18 cellular contexts compared by ENCODE assay signal in the genomic region with DNA sequence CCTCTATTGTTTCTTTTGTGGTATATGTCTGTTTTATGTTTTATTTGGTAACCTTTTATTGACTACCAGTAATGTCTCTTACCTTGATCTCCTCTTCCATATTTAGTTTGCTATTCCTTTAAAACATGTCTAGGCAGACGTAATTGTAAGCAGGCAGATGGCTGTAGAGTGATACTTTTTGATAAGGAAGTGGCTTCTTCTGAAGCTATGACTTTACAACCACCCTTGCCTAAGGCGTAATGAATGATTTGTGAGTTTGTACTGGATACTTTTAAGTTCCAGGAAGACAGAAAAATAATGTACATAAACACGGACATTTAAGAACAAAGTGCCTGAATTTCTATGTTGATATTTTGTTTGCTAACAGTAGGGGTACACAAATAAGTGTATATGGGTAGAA.
"Had no signal": no experiment of that assay in that cellular context is flagged by ENCODE, and none has a peak within 500 bp of the region (broad histone marks: within the 10 kb centered on the region; RNA-seq: fewer than 3 reads in every experiment).

No MANE protein-coding gene starts in this region.

- H3K27ac Mint-ChIP-seq: activated naive CD4-positive, alpha-beta T cell treated with anti-CD3 and anti-CD28 coated beads, Interleukin-2, amount 50 U/mL, for 24 hours; naive B cell; progenitor cell of endocrine pancreas; stimulated activated naive B cell treated with anti-CD40 and anti-IgM and Interleukin-4, amounts not matched to agents 10 μg/mL and 1 μg/mL and 100 μg/mL, for 72 hours had no signal

- H3K4me3 Mint-ChIP-seq: activated naive CD4-positive, alpha-beta T cell treated with anti-CD3 and anti-CD28 coated beads, Interleukin-2, amount 50 U/mL, for 24 hours; naive B cell; neural crest cell; stimulated activated naive B cell treated with anti-CD40 and anti-IgM and Interleukin-4, amounts not matched to agents 10 μg/mL and 1 μg/mL and 100 μg/mL, for 72 hours had no signal

- H3K27me3 Mint-ChIP-seq: activated naive CD4-positive, alpha-beta T cell treated with anti-CD3 and anti-CD28 coated beads, Interleukin-2, amount 50 U/mL, for 24 hours; naive B cell; progenitor cell of endocrine pancreas; stimulated activated naive B cell treated with anti-CD40 and anti-IgM and Interleukin-4, amounts not matched to agents 10 μg/mL and 1 μg/mL and 100 μg/mL, for 72 hours had no signal

- FAIRE-seq: astrocyte, kidney, TTC549 had no signal

- H3K9me3 Mint-ChIP-seq: neural crest cell had no signal

- H3K4me1 Mint-ChIP-seq: activated naive CD4-positive, alpha-beta T cell treated with anti-CD3 and anti-CD28 coated beads, Interleukin-2, amount 50 U/mL, for 24 hours; naive B cell; neural crest cell; stimulated activated naive B cell treated with anti-CD40 and anti-IgM and Interleukin-4, amounts not matched to agents 10 μg/mL and 1 μg/mL and 100 μg/mL, for 72 hours had no signal

- DNase-seq: activated CD4-positive, alpha-beta T cell treated with anti-CD3 and anti-CD28 coated beads, Interleukin-2, amount 50 U/mL, for 1 hour; activated CD8-positive, alpha-beta memory T cell treated with anti-CD3 and anti-CD28 coated beads for 24 hours; activated CD8-positive, alpha-beta memory T cell treated with anti-CD3 and anti-CD28 coated beads, Interleukin-2, amount 50 U/mL, for 48 hours; activated effector memory CD4-positive, alpha-beta T cell treated with Interleukin-2 at 50 U/mL for 16 hours; activated T-cell treated with anti-CD3 and anti-CD28 coated beads, Interleukin-2, amount 50 U/mL, for 48 hours; effector CD4-positive, alpha-beta T cell; esophagus squamous epithelium; kidney; left ventricle myocardium inferior; mucosa of descending colon; naive B cell; stimulated activated naive B cell treated with anti-CD40 and anti-IgM and Interleukin-4, amounts not matched to agents 10 μg/mL and 1 μg/mL and 100 μg/mL, for 72 hours; thyroid gland had no signal

- H3K4me3 ChIP-seq: esophagus squamous epithelium, left ventricle myocardium inferior, mucosa of descending colon, thyroid gland had no signal

- H3K36me3 Mint-ChIP-seq: activated naive CD4-positive, alpha-beta T cell treated with anti-CD3 and anti-CD28 coated beads, Interleukin-2, amount 50 U/mL, for 24 hours; naive B cell; stimulated activated naive B cell treated with anti-CD40 and anti-IgM and Interleukin-4, amounts not matched to agents 10 μg/mL and 1 μg/mL and 100 μg/mL, for 72 hours had no signal
